In genomic region chr12:131713349-131713748, GRCh38 we compare ENCODE assay signal across 17 cellular contexts. TPM values are rescaled to one million over a fixed set of nuclear protein-coding genes. Genes with fewer than 3 reads are reported as not detected.
DNase-seq lines count a peak whose midpoint lies in the region; ATAC-seq and TF ChIP-seq lines count a peak whose summit lies in the region.
"Had no signal": no experiment of that assay in that cellular context is flagged by ENCODE, and none has a peak within 500 bp of the region (broad histone marks: within the 10 kb centered on the region; RNA-seq: fewer than 3 reads in every experiment).

No MANE protein-coding gene starts in this region.

- H3K9me3 Mint-ChIP-seq in natural killer cell (no peaks in the 10 kb centered on the region), endodermal cell (peaks cover 10% of the 10 kb centered on the region), type B pancreatic cell (peaks cover 6% of the 10 kb centered on the region)
- H3K9me3 Mint-ChIP-seq in natural killer cell treated with Interleukin-12 subunit alpha and Interleukin-12 subunit beta and Interleukin-15 and Interleukin-18, amount 100 ng/mL, for 72 hours: no peaks in the 10 kb centered on the region

- H3F3A ChIP-seq in PC-9 (ENCODE audit: insufficient read depth, low read depth): peaks cover 9% of the 10 kb centered on the region; the same call in 1 of the 2 replicates

- no peak overlapping the region for H3K9ac ChIP-seq in endodermal cell (ENCODE audit: extremely low read depth, low read length, poor library complexity, severe bottlenecking)

- ATAC-seq in natural killer cell: no peak
- no peak for ATAC-seq in natural killer cell treated with Interleukin-12 subunit alpha and Interleukin-12 subunit beta and Interleukin-15 and Interleukin-18, amount 100 ng/mL, for 72 hours
- ATAC-seq: heart left ventricle, K562, right cardiac atrium had no signal

- H2AFZ ChIP-seq in PC-9: no peak overlapping the region

- peaks cover 14 to 32% of the 10 kb centered on the region in 2 donors for H3K4me1 Mint-ChIP-seq in natural killer cell
- peaks cover 24 to 25% of the 10 kb centered on the region in 2 donors for H3K4me1 Mint-ChIP-seq in natural killer cell treated with Interleukin-12 subunit alpha and Interleukin-12 subunit beta and Interleukin-15 and Interleukin-18, amount 100 ng/mL, for 72 hours (ENCODE audit: low read depth in 2 of 2)
- H3K4me1 Mint-ChIP-seq in endodermal cell: peaks cover 20% of the 10 kb centered on the region
- H3K4me1 Mint-ChIP-seq in type B pancreatic cell (ENCODE audit: unreplicated experiment): peaks cover 27% of the 10 kb centered on the region

- H3K27ac Mint-ChIP-seq in natural killer cell (peak overlapping the region in 1 of 2 donors; percentile 24), endodermal cell (no peak overlapping the region), type B pancreatic cell (peak overlapping the region; percentile 18)
- no peak overlapping the region for H3K27ac Mint-ChIP-seq in natural killer cell treated with Interleukin-12 subunit alpha and Interleukin-12 subunit beta and Interleukin-15 and Interleukin-18, amount 100 ng/mL, for 72 hours

- H3K36me3 Mint-ChIP-seq in natural killer cell: peaks cover 27% of the 10 kb centered on the region
- peaks cover 27% of the 10 kb centered on the region for H3K36me3 Mint-ChIP-seq in natural killer cell treated with Interleukin-12 subunit alpha and Interleukin-12 subunit beta and Interleukin-15 and Interleukin-18, amount 100 ng/mL, for 72 hours
- H3K36me3 Mint-ChIP-seq in endodermal cell (ENCODE audit: low read depth): peaks cover 42% of the 10 kb centered on the region
- peaks cover 17% of the 10 kb centered on the region for H3K36me3 Mint-ChIP-seq in type B pancreatic cell

- H3K79me2 ChIP-seq in PC-9 (ENCODE audit: low read depth): peaks cover 31% of the 10 kb centered on the region

- H3K36me3 ChIP-seq in PC-9 (ENCODE audit: low read depth): peaks cover 44% of the 10 kb centered on the region
- peaks cover 53% of the 10 kb centered on the region for H3K36me3 ChIP-seq in endodermal cell (ENCODE audit: control insufficient read depth, insufficient read depth, low read length)

- H3K27me3 Mint-ChIP-seq in natural killer cell (ENCODE audit: low read depth in 2 of 2) (no peaks in the 10 kb centered on the region), endodermal cell (ENCODE audit: insufficient read depth) (peaks cover 4% of the 10 kb centered on the region), type B pancreatic cell (no peaks in the 10 kb centered on the region)
- no peaks in the 10 kb centered on the region for H3K27me3 Mint-ChIP-seq in natural killer cell treated with Interleukin-12 subunit alpha and Interleukin-12 subunit beta and Interleukin-15 and Interleukin-18, amount 100 ng/mL, for 72 hours

- DNase-seq in natural killer cell: no peak
- DNase-seq in natural killer cell treated with Interleukin-12 subunit alpha and Interleukin-12 subunit beta and Interleukin-15 and Interleukin-18, amount 100 ng/mL, for 72 hours (ENCODE audit: low spot score): no peak
- DNase-seq in PC-9: no peak
- DNase-seq in endodermal cell: peak; percentile 71
- DNase-seq in type B pancreatic cell (ENCODE audit: extremely low spot score, unreplicated experiment): no peak
- no peak for DNase-seq in stimulated activated CD4-positive, alpha-beta T cell treated with anti-CD3 and anti-CD28 coated beads, Interleukin-1b, Interleukin-23, amount 100 ng/mL, for 48 hours
- DNase-seq in NCI-H1436 (lab: John Stamatoyannopoulos, UW): no peak
- no peak for DNase-seq in HuH-7 (ENCODE audit: low spot score)
- DNase-seq: activated CD4-positive, alpha-beta T cell treated with anti-CD3 and anti-CD28 coated beads for 48 hours; BE2C; erythroblast; heart left ventricle; NCI-H146; NCI-H446; right cardiac atrium; stimulated activated CD4-positive, alpha-beta T cell treated with anti-CD3 and anti-CD28 coated beads, Interleukin-4, amount 100 ng/mL, for 1 hour had no signal

- POLR2A ChIA-PET in PC-9 (lab: Charles Lee; ENCODE audit: unreplicated experiment): no interaction called here

- TF ChIP-seq CTCF in natural killer cell (IDR thresholded peaks at IDR 0.05) (no peak), PC-9 (conservative IDR thresholded peaks at IDR 0.05) (no peak), endodermal cell (conservative IDR thresholded peaks at IDR 0.05) (peak; percentile 52), type B pancreatic cell (conservative IDR thresholded peaks at IDR 0.05) (no peak)

- H3K27ac ChIP-seq in PC-9: no peak overlapping the region
- H3K27ac ChIP-seq in endodermal cell (ENCODE audit: low read depth, low read length): no peak overlapping the region
- H3K27ac ChIP-seq: heart left ventricle had no signal

- H3K4me1 ChIP-seq in PC-9 (replicated peaks; ENCODE audit: insufficient read depth) (peaks cover 17% of the 10 kb centered on the region), endodermal cell (ENCODE audit: control insufficient read depth, insufficient read depth, low read length) (peaks cover 7% of the 10 kb centered on the region)
- H3K4me1 ChIP-seq: BE2C had no signal

- 91 to 97% methylated on average over 8 of the region's 8 CpGs for WGBS in endodermal cell (ENCODE audit: insufficient coverage in 1 of 2, insufficient read length in 1 of 2), 2 experiments

- CTCF ChIA-PET in PC-9 (lab: Charles Lee): no interaction called here

- peaks cover 20% of the 10 kb centered on the region for H4K20me1 ChIP-seq in PC-9 (ENCODE audit: insufficient read depth)

- H3K9me2 ChIP-seq in PC-9 (ENCODE audit: insufficient read depth): no peaks in the 10 kb centered on the region

- H3K27me3 ChIP-seq in PC-9 (ENCODE audit: insufficient read depth, low read depth) (no peaks in the 10 kb centered on the region), endodermal cell (ENCODE audit: control insufficient read depth, insufficient read depth, low read length, poor library complexity, severe bottlenecking) (no peaks in the 10 kb centered on the region)
- H3K27me3 ChIP-seq: BE2C, heart left ventricle had no signal

- H3K4me3 Mint-ChIP-seq in natural killer cell: peak overlapping the region; percentile 43
- H3K4me3 Mint-ChIP-seq in natural killer cell treated with Interleukin-12 subunit alpha and Interleukin-12 subunit beta and Interleukin-15 and Interleukin-18, amount 100 ng/mL, for 72 hours: no peak overlapping the region
- H3K4me3 Mint-ChIP-seq in endodermal cell: peak overlapping the region; percentile 14
- H3K4me3 Mint-ChIP-seq in type B pancreatic cell: peak overlapping the region; percentile 73

- H3K9me3 ChIP-seq in PC-9 (ENCODE audit: insufficient read depth, low read depth) (peaks cover 4% of the 10 kb centered on the region), endodermal cell (ENCODE audit: control insufficient read depth, low read length) (peaks cover 8% of the 10 kb centered on the region)
- H3K9me3 ChIP-seq: BE2C had no signal

- intact Hi-C loops in natural killer cell (cut with micrococcal nuclease) (loop anchor here (10.0 kb wide), 1 partner anchor 109 kb away; no protein-coding TSS in a partner anchor), PC-9 (cut with micrococcal nuclease; ENCODE audit: unreplicated experiment) (no loop called here)

- BruUV-seq in PC-9 (replicated peaks; lab: Mats Ljungman, UMichigan): no TSS peak

- H3K4me3 ChIP-seq in PC-9: no peak overlapping the region
- peak overlapping the region; percentile 93 for H3K4me3 ChIP-seq in endodermal cell (ENCODE audit: low read length)

- peak overlapping the region; percentile 91 for H3K4me2 ChIP-seq in PC-9

RNA-seq across cellular contexts. Expression of gene SFSWAP, which starts 2.5 kb away (rescaled TPM):
- total RNA-seq in natural killer cell: 100 to 1,000 TPM in 2 of 3 donors, 10 to 100 TPM in 1; 99.1 to 109 (median 102) TPM
- total RNA-seq in natural killer cell treated with Interleukin-12 subunit alpha and Interleukin-12 subunit beta and Interleukin-15 and Interleukin-18, amount 100 ng/mL, for 72 hours: 10 to 100 TPM; 64.9 to 91.6 TPM
- 40.7 and 41.9 TPM in 2 replicates for total RNA-seq in PC-9 (2021)
- total RNA-seq in endodermal cell: 10 to 100 TPM; 50.0 to 52.3 TPM
- polyA plus RNA-seq in endodermal cell (2013, experiment 1 of 2): 50.9 TPM
- 45.1 TPM for polyA plus RNA-seq in endodermal cell (2013, experiment 2 of 2)
- 46.3 and 59.3 TPM in 2 replicates for total RNA-seq in type B pancreatic cell (ENCODE audit: low replicate concordance)
